In the genomic region with DNA sequence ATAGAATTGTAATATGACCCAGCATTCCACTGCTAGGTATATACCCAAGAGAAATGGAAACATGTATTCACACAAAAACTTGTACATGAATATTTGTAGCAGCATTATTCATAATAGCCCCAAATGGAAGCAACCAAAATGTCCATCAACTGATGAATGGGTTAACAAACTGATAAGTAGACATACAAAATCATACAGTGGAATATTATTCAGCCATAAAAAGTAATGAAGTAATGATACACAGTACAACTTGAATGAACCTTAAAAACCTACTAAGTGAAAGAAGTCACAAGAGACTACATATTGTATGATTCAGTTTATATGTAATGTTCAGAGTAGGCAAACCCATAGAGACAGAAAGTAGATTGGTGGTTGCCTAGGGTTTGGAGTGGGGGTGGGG, we compare ENCODE assay signal across 20 cellular contexts. TPM values are rescaled to one million over a fixed set of nuclear protein-coding genes. Genes with fewer than 3 reads are reported as not detected.
DNase-seq lines count a peak whose midpoint lies in the region; ATAC-seq, FAIRE-seq and TF ChIP-seq lines count a peak whose summit lies in the region.
"Had no signal": no experiment of that assay in that cellular context is flagged by ENCODE, and none has a peak within 500 bp of the region (broad histone marks: within the 10 kb centered on the region; RNA-seq: fewer than 3 reads in every experiment).

No MANE protein-coding gene starts in this region.

- H3K27me3 ChIP-seq in GM12878 (replicated peaks in 1 of 2; ENCODE audit: control insufficient read depth in 2 of 2, insufficient read depth in 2 of 2, low read length in 1 of 2) (no peaks in the 10 kb centered on the region), right cardiac atrium (ENCODE audit: control insufficient read depth, insufficient read depth) (no peaks in the 10 kb centered on the region)
- H3K27me3 ChIP-seq: BLaER1 treated with 17β-estradiol and CSF1 and Interleukin-3, amounts not matched to agents 10 nM and 100 nM had no signal

- no peak overlapping the region for H2AFZ ChIP-seq in GM12878 (ENCODE audit: control insufficient read depth, low read depth, low read length)

- no peak for TF ChIP-seq EP300 in GM12878 (IDR thresholded peaks at IDR 0.05; ENCODE audit: borderline replicate concordance in 1 of 2, control insufficient read depth in 1 of 2, low read depth in 2 of 2, low read length in 2 of 2)

- H3K4me3 ChIP-seq in HEK293 (ENCODE audit: low read depth, low read length) (no peak overlapping the region), GM12878 (no peak overlapping the region), right cardiac atrium (ENCODE audit: low read length) (no peak overlapping the region)
- H3K4me3 ChIP-seq: BLaER1 treated with 17β-estradiol and CSF1 and Interleukin-3, amounts not matched to agents 10 nM and 100 nM had no signal

- no peaks in the 10 kb centered on the region for H4K20me1 ChIP-seq in GM12878 (ENCODE audit: control insufficient read depth, insufficient read depth)
- H4K20me1 ChIP-seq: BLaER1 treated with 17β-estradiol and CSF1 and Interleukin-3, amounts not matched to agents 10 nM and 100 nM had no signal

- TF ChIP-seq RAD21 in GM12878 (IDR thresholded peaks at IDR 0.05; ENCODE audit: insufficient read depth, low read depth, low read length) = no peak

- no peaks in the 10 kb centered on the region; the same call in 1 of the 2 replicates for H3K9me3 ChIP-seq in HEK293 (ENCODE audit: control insufficient read depth, insufficient read depth, low read depth, low read length)
- H3K9me3 ChIP-seq in GM12878 (replicated peaks; ENCODE audit: control insufficient read depth, insufficient read depth, low read length) = no peaks in the 10 kb centered on the region
- H3K9me3 ChIP-seq in right cardiac atrium (ENCODE audit: control insufficient read depth, low read length) = no peaks in the 10 kb centered on the region
- H3K9me3 ChIP-seq: BLaER1 treated with 17β-estradiol and CSF1 and Interleukin-3, amounts not matched to agents 10 nM and 100 nM; Caco-2 had no signal

- H3K27ac ChIP-seq in HEK293 (ENCODE audit: extremely low read depth, low read depth, low read length) (no peak overlapping the region), GM12878 (ENCODE audit: control insufficient read depth, insufficient read depth) (no peak overlapping the region), right cardiac atrium (ENCODE audit: low read length) (no peak overlapping the region)
- H3K27ac ChIP-seq: BLaER1 treated with 17β-estradiol and CSF1 and Interleukin-3, amounts not matched to agents 10 nM and 100 nM; C4-2B had no signal

- BruUV-seq in GM12878 (replicated peaks; lab: Mats Ljungman, UMichigan) = no TSS peak

- TF ChIP-seq CTCF in HEK293 (tag by site-specific recombination; IDR thresholded peaks at IDR 0.05) (no peak), GM12878 (IDR thresholded peaks at IDR 0.05 in 2 of 3, conservative IDR thresholded peaks at IDR 0.05 in 1 of 3; ENCODE audit: control insufficient read depth in 2 of 3, extremely low read depth in 1 of 3, insufficient read depth in 1 of 3, low read depth in 3 of 3, low read length in 3 of 3) (no peak)

- in situ Hi-C loops in GM12878 (cut with MboI) = no loop called here

- CTCF ChIA-PET in HEK293 (lab: Yijun Ruan, JAX) (no interaction called here), GM12878 (lab: Yijun Ruan, JAX) (no interaction called here)

- H3K79me2 ChIP-seq in GM12878 (ENCODE audit: control insufficient read depth, insufficient read depth, low read length) = no peaks in the 10 kb centered on the region

- SMC1A ChIA-PET in GM12878 (lab: Charles Lee; ENCODE audit: uncharacterized antibody, unreplicated experiment) = no interaction called here

- no peak overlapping the region for H3K4me2 ChIP-seq in GM12878 (ENCODE audit: control insufficient read depth, insufficient read depth)
- H3K4me2 ChIP-seq: BLaER1 treated with 17β-estradiol and CSF1 and Interleukin-3, amounts not matched to agents 10 nM and 100 nM had no signal

- RAD21 ChIA-PET in GM12878 (lab: Charles Lee; ENCODE audit: unreplicated experiment) = no interaction called here

- no peak for ATAC-seq in GM12878
- ATAC-seq in GM19351 (IDR thresholded peaks at IDR 0.05; ENCODE audit: unreplicated experiment) = no peak
- no peak for ATAC-seq in right cardiac atrium
- ATAC-seq: CD8-positive, alpha-beta T cell had no signal

- no peak for DNase-seq in GM12878 (ENCODE audit: low read depth, low spot score)
- DNase-seq in T-helper 1 cell = no peak
- DNase-seq in right cardiac atrium = no peak
- DNase-seq: 8988T; AML-193; Caco-2; Calu3; CD4-positive, alpha-beta T cell; CD8-positive, alpha-beta T cell; DMS79 treated with DMSO at 0.1 percent for 48 hours; GF-D8 had no signal

- no peak for FAIRE-seq in GM12878 (lab: Jason Lieb, UNC)
- FAIRE-seq: A204.1, D721Med, G401.6, GM12892, GM18507 had no signal

- H3K9ac ChIP-seq in GM12878 (ENCODE audit: control insufficient read depth, insufficient read depth, low read length) = no peak overlapping the region
- H3K9ac ChIP-seq: BLaER1 treated with 17β-estradiol and CSF1 and Interleukin-3, amounts not matched to agents 10 nM and 100 nM had no signal

- no peak for TF ChIP-seq POLR2A in GM12878 (IDR thresholded peaks at IDR 0.05; ENCODE audit: low read depth, low read length)

- POLR2A ChIA-PET in HEK293 (lab: Yijun Ruan, JAX) (no interaction called here), GM12878 (lab: Charles Lee) (no interaction called here)

- H3K36me3 ChIP-seq in HEK293 (ENCODE audit: control insufficient read depth in 2 of 2, insufficient read depth in 1 of 2, low read length in 2 of 2) (peaks cover 42 to 44% of the 10 kb centered on the region in 2 experiments), GM12878 (ENCODE audit: control insufficient read depth in 2 of 2, insufficient read depth in 2 of 2, low read length in 1 of 2) (no peaks in the 10 kb centered on the region)

- H3K4me1 ChIP-seq in HEK293 (ENCODE audit: control insufficient read depth, insufficient read depth, low read length) = no peaks in the 10 kb centered on the region
- H3K4me1 ChIP-seq in GM12878 (ENCODE audit: control insufficient read depth, insufficient read depth, low read length) = no peaks in the 10 kb centered on the region
- H3K4me1 ChIP-seq in right cardiac atrium (ENCODE audit: control insufficient read depth, insufficient read depth, low read length) = no peaks in the 10 kb centered on the region
- H3K4me1 ChIP-seq: Caco-2 had no signal

- intact Hi-C loops in GM12878 (cut with micrococcal nuclease; ENCODE audit: unreplicated experiment) (no loop called here), right cardiac atrium (cut with DNase I) (no loop called here)

TF ChIP-seq in HEK293, 187 proteins besides CTCF, POLR2A, EP300 and RAD21 (continues in another document):
- TF ChIP-seq ZNF214 (tag by site-specific recombination; IDR thresholded peaks at IDR 0.05; ENCODE audit: borderline replicate concordance) (no peak), ZNF146 (tag by site-specific recombination; IDR thresholded peaks at IDR 0.05) (peak; percentile 83), KLF8 (tag by site-specific recombination; IDR thresholded peaks at IDR 0.05) (no peak), ZNF132 (tag by site-specific recombination; IDR thresholded peaks at IDR 0.05; ENCODE audit: borderline replicate concordance) (no peak), ZFP37 (tag by site-specific recombination; IDR thresholded peaks at IDR 0.05) (no peak)

TF ChIP-seq in GM12878, 131 proteins besides CTCF, POLR2A, EP300 and RAD21:
- peak; percentile 76 for TF ChIP-seq ZNF24 (IDR thresholded peaks at IDR 0.05)
- TF ChIP-seq, protein P1, sequence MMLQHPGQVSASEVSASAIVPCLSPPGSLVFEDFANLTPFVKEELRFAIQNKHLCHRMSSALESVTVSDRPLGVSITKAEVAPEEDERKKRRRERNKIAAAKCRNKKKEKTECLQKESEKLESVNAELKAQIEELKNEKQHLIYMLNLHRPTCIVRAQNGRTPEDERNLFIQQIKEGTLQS (IDR thresholded peaks at IDR 0.05; ENCODE audit: borderline replicate concordance, extremely low read depth, low read depth, low read length) = no peak

RNA-seq across cellular contexts. Expression of a gene that starts 40.5 kb away (rescaled TPM):
- total RNA-seq in GM12878 (2013; cell fraction: nucleolus; rRNA removed) = 118 and 128 TPM in 2 replicates
- total RNA-seq in GM12878 (2014; rRNA removed) (20.3 and 21.4 TPM in 2 replicates), GM12878 (2014; rRNA removed; fragmentation: Illumina TruSeq; extraction: Trizol) (32.3 and 37.4 TPM in 2 replicates), GM12878 (2021) (36.5 and 41.9 TPM in 2 replicates), right cardiac atrium (10 to 100 TPM; 33.5 to 38.9 (median 36.0) TPM)
- polyA plus RNA-seq in GM12878 (2011; ENCODE audit: low read depth) = 27.3 TPM
- polyA plus RNA-seq in GM12878 (2011; rRNA removed) (33.6 and 45.1 TPM in 2 replicates), GM12878 (2014; fragmentation: Illumina TruSeq; extraction: Trizol) (44.0 and 58.8 TPM in 2 replicates), GM12878 (2014; fragmentation: Nextera tagmentation; extraction: Ambion mirVana) (10 to 100 TPM; 71.0 to 99.3 TPM), GM12878 (2014; rRNA removed) (22.8 and 23.1 TPM in 2 replicates), GM12878 (2016; fragmentation: Nextera tagmentation; extraction: Ambion mirVana) (10 to 100 TPM; 48.0 to 48.4 TPM), right cardiac atrium (12.9 TPM)
- polyA plus RNA-seq in GM12878 (2011; cell fraction: cytosol; rRNA removed) = 17.3 and 19.9 TPM in 2 replicates
- polyA plus RNA-seq in GM12878 (2011; cell fraction: nucleus; rRNA removed) = 19.1 and 21.3 TPM in 2 replicates
- polyA plus RNA-seq in GM12878 (2012) = 32.1 and 34.7 TPM in 2 replicates
- polyA minus RNA-seq in GM12878 (2011; rRNA and poly(A)+ RNA removed) = 31.2 and 62.8 TPM in 2 replicates
- 12.5 and 18.3 TPM in 2 replicates for polyA minus RNA-seq in GM12878 (2011; cell fraction: cytosol; rRNA and poly(A)+ RNA removed)
- 22.6 and 38.4 TPM in 2 replicates for polyA minus RNA-seq in GM12878 (2011; cell fraction: nucleus; rRNA and poly(A)+ RNA removed)

RNA-seq across cellular contexts. Expression of a gene that starts 58.0 kb away (rescaled TPM):
- 77.8 and 80.6 TPM in 2 replicates for total RNA-seq in GM12878 (2013; cell fraction: nucleolus; rRNA removed)
- total RNA-seq in GM12878 (2014; rRNA removed) = 19.2 and 41.1 TPM in 2 replicates
- 19.9 and 20.0 TPM in 2 replicates for total RNA-seq in GM12878 (2014; rRNA removed; fragmentation: Illumina TruSeq; extraction: Trizol)
- 23.5 and 24.2 TPM in 2 replicates for total RNA-seq in GM12878 (2021)
- 3.7 TPM for polyA plus RNA-seq in GM12878 (2011; ENCODE audit: low read depth)
- 16.6 and 22.8 TPM in 2 replicates for polyA plus RNA-seq in GM12878 (2011; rRNA removed)
- 8.8 and 10.1 TPM in 2 replicates for polyA plus RNA-seq in GM12878 (2011; cell fraction: cytosol; rRNA removed)
- 8.6 and 13.4 TPM in 2 replicates for polyA plus RNA-seq in GM12878 (2011; cell fraction: nucleus; rRNA removed)
- 6.4 TPM in 2 replicates for polyA plus RNA-seq in GM12878 (2012)
- polyA plus RNA-seq in GM12878 (2014; fragmentation: Illumina TruSeq; extraction: Trizol) = 15.4 and 16.7 TPM in 2 replicates
- 1 to 10 TPM; 3.5 to 4.5 TPM for polyA plus RNA-seq in GM12878 (2014; fragmentation: Nextera tagmentation; extraction: Ambion mirVana)
- polyA plus RNA-seq in GM12878 (2014; rRNA removed) = 7.5 and 7.9 TPM in 2 replicates
- 10 to 100 TPM; 14.8 to 16.1 TPM for polyA plus RNA-seq in GM12878 (2016; fragmentation: Nextera tagmentation; extraction: Ambion mirVana)
- 45.0 and 79.9 TPM in 2 replicates for polyA minus RNA-seq in GM12878 (2011; rRNA and poly(A)+ RNA removed)
- polyA minus RNA-seq in GM12878 (2011; cell fraction: cytosol; rRNA and poly(A)+ RNA removed) = 27.8 and 38.1 TPM in 2 replicates
- polyA minus RNA-seq in GM12878 (2011; cell fraction: nucleus; rRNA and poly(A)+ RNA removed) = 19.6 and 21.5 TPM in 2 replicates
- 10 to 100 TPM; 21.8 to 37.1 (median 32.4) TPM for total RNA-seq in right cardiac atrium
- 6.5 TPM for polyA plus RNA-seq in right cardiac atrium
